Comparison of ENCODE assay signal across 27 cellular contexts in the genomic region with DNA sequence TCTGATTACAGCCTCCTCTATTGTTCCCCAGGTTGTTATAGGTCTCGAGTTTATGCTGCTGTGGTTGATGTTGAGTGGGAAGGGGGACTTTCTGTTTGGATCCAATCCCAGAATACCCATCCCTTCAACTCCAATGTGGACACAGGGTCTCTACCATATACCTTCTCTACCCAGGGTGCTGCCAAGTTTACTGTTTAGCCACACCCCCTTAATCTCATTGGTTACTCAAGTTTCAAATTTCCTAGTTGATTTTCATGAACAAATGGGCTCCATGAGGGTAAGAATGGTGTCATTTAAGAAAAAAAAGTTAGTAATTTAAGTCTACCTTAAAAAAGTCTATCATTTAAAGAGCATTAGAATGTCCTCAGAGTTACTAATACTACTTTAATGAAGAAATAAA. TPM values are rescaled to one million over a fixed set of nuclear protein-coding genes. Genes with fewer than 3 reads are reported as not detected.
"Had no signal": no experiment of that assay in that cellular context is flagged by ENCODE, and none has a peak within 500 bp of the region (broad histone marks: within the 10 kb centered on the region; RNA-seq: fewer than 3 reads in every experiment).

No MANE protein-coding gene starts in this region.

- H3K9me3 Mint-ChIP-seq: activated CD4-positive, alpha-beta memory T cell treated with anti-CD3 and anti-CD28 coated beads, Interleukin-2, amount 10 ng/mL, durations not matched to agents 7 days and 5 days; activated CD4-positive, alpha-beta T cell treated with anti-CD3 and anti-CD28 coated beads, Interleukin-2, amount 10 ng/mL, durations not matched to agents 7 days and 5 days; activated naive CD4-positive, alpha-beta T cell treated with anti-CD3 and anti-CD28 coated beads, Interleukin-2, amount 50 U/mL, for 72 hours; activated T-cell treated with anti-CD3 and anti-CD28 coated beads, Interleukin-2, amount 50 U/mL, for 4 hours; activated T-helper 2 cell treated with anti-CD3 and anti-CD28 coated beads, Interferon-gamma antibody, Interleukin-2, Interleukin-4, amounts not matched to agents 10 μg/mL and 5 μg/mL and 100 μg/mL, durations not matched to agents 14 hours and 24 hours and 36 hours; central memory CD8-positive, alpha-beta T cell; natural killer cell treated with Interleukin-12 subunit alpha and Interleukin-12 subunit beta and Interleukin-15 and Interleukin-18, amount 100 ng/mL, for 72 hours had no signal

- ATAC-seq: activated naive CD4-positive, alpha-beta T cell treated with anti-CD3 and anti-CD28 coated beads, Interleukin-2, amount 50 U/mL, for 72 hours; activated T-cell treated with anti-CD3 and anti-CD28 coated beads, Interleukin-2, amount 50 U/mL, for 4 hours; foreskin keratinocyte; heart right ventricle; left lobe of liver; lower lobe of right lung; mucosa of descending colon; natural killer cell treated with Interleukin-12 subunit alpha and Interleukin-12 subunit beta and Interleukin-15 and Interleukin-18, amount 100 ng/mL, for 72 hours; right cardiac atrium had no signal

- H3K4me3 ChIP-seq: esophagus muscularis mucosa, heart right ventricle, lower lobe of right lung, mucosa of descending colon, spleen, suprapubic skin, tibial artery had no signal

- H3K27ac Mint-ChIP-seq: activated CD4-positive, alpha-beta memory T cell treated with anti-CD3 and anti-CD28 coated beads, Interleukin-2, amount 10 ng/mL, durations not matched to agents 7 days and 5 days; activated CD4-positive, alpha-beta T cell treated with anti-CD3 and anti-CD28 coated beads, Interleukin-2, amount 10 ng/mL, durations not matched to agents 7 days and 5 days; activated naive CD4-positive, alpha-beta T cell treated with anti-CD3 and anti-CD28 coated beads, Interleukin-2, amount 50 U/mL, for 72 hours; activated T-helper 2 cell treated with anti-CD3 and anti-CD28 coated beads, Interferon-gamma antibody, Interleukin-2, Interleukin-4, amounts not matched to agents 10 μg/mL and 5 μg/mL and 100 μg/mL, durations not matched to agents 14 hours and 24 hours and 36 hours; natural killer cell treated with Interleukin-12 subunit alpha and Interleukin-12 subunit beta and Interleukin-15 and Interleukin-18, amount 100 ng/mL, for 72 hours had no signal

- H3K4me3 Mint-ChIP-seq: activated CD4-positive, alpha-beta memory T cell treated with anti-CD3 and anti-CD28 coated beads, Interleukin-2, amount 10 ng/mL, durations not matched to agents 7 days and 5 days; activated CD4-positive, alpha-beta T cell treated with anti-CD3 and anti-CD28 coated beads, Interleukin-2, amount 10 ng/mL, durations not matched to agents 7 days and 5 days; activated T-cell treated with anti-CD3 and anti-CD28 coated beads, Interleukin-2, amount 50 U/mL, for 4 hours; central memory CD8-positive, alpha-beta T cell; natural killer cell treated with Interleukin-12 subunit alpha and Interleukin-12 subunit beta and Interleukin-15 and Interleukin-18, amount 100 ng/mL, for 72 hours had no signal

- H3K36me3 Mint-ChIP-seq: activated naive CD4-positive, alpha-beta T cell treated with anti-CD3 and anti-CD28 coated beads, Interleukin-2, amount 50 U/mL, for 72 hours; natural killer cell treated with Interleukin-12 subunit alpha and Interleukin-12 subunit beta and Interleukin-15 and Interleukin-18, amount 100 ng/mL, for 72 hours had no signal

- H3K36me3 ChIP-seq: esophagus muscularis mucosa, heart right ventricle, lower lobe of right lung, spleen, suprapubic skin, tibial artery had no signal

- H3K9me3 ChIP-seq: esophagus muscularis mucosa, heart right ventricle, lower lobe of right lung, mucosa of descending colon, spleen, suprapubic skin, tibial artery had no signal

- H3K27ac ChIP-seq: esophagus muscularis mucosa, foreskin keratinocyte, heart right ventricle, lower lobe of right lung, spleen, suprapubic skin, tibial artery had no signal

- H3K27me3 ChIP-seq: esophagus muscularis mucosa, foreskin keratinocyte had no signal

- DNase-seq: activated CD4-positive, alpha-beta memory T cell treated with anti-CD3 and anti-CD28 coated beads, Interleukin-2, amount 10 ng/mL, durations not matched to agents 7 days and 5 days; activated CD4-positive, alpha-beta T cell treated with anti-CD3 and anti-CD28 coated beads for 1 hour; activated CD4-positive, alpha-beta T cell treated with anti-CD3 and anti-CD28 coated beads, Interleukin-2, amount 10 ng/mL, durations not matched to agents 7 days and 5 days; activated CD8-positive, alpha-beta memory T cell treated with anti-CD3 and anti-CD28 coated beads, Interleukin-2, amount 50 U/mL, for 48 hours; activated naive CD4-positive, alpha-beta T cell; activated T-cell treated with anti-CD3 and anti-CD28 coated beads, Interleukin-2, amount 50 U/mL, for 4 hours; dermis blood vessel endothelial cell; effector CD4-positive, alpha-beta T cell; foreskin keratinocyte; heart right ventricle; kidney glomerular epithelial cell; lower lobe of right lung; mucosa of descending colon; posterior cingulate gyrus; right cardiac atrium; spleen; stimulated activated naive CD4-positive, alpha-beta T cell; tibial artery had no signal

- H3K4me1 ChIP-seq: suprapubic skin had no signal

RNA-seq across cellular contexts. Expression of a gene that starts 3.6 kb away (rescaled TPM):
- total RNA-seq: activated naive CD4-positive, alpha-beta T cell treated with anti-CD3 and anti-CD28 coated beads, Interleukin-2, amount 50 U/mL, for 72 hours; bronchial epithelial cell; myocyte; natural killer cell treated with Interleukin-12 subunit alpha and Interleukin-12 subunit beta and Interleukin-15 and Interleukin-18, amount 100 ng/mL, for 72 hours had no signal
